5 cellular contexts compared by ENCODE assay signal in the genomic region with DNA sequence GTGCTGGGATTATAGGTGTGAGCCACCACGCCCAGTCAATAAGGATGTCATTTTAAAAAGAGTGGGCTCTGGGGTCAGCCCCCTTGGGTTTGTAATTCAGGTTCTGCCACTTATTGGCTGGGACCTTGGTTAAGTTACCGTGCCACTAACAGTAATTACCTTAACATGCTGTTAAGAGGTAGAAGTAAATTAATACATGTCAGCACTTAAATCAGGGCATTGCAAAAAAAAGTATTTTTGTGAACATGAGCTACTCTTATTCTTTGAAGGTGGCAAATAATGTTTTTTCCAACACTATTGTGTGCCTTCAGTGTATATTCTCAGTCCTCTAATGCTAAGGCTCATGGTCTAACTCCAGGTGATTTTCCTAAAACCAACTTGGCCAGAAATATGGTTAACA.
"Had no signal": no experiment of that assay in that cellular context is flagged by ENCODE, and none has a peak within 500 bp of the region (broad histone marks: within the 10 kb centered on the region; RNA-seq: fewer than 3 reads in every experiment).

No MANE protein-coding gene starts in this region.

- FAIRE-seq: HTR-8/SVneo had no signal

- H3K27ac ChIP-seq: HL-60, KMS-11 had no signal

- H3K9ac ChIP-seq: KMS-11 had no signal

- H3K4me2 ChIP-seq: KMS-11 had no signal

- DNase-seq: KBM-7, KG1 had no signal
